Comparison of ENCODE assay signal across 1 cellular context in the genomic region with DNA sequence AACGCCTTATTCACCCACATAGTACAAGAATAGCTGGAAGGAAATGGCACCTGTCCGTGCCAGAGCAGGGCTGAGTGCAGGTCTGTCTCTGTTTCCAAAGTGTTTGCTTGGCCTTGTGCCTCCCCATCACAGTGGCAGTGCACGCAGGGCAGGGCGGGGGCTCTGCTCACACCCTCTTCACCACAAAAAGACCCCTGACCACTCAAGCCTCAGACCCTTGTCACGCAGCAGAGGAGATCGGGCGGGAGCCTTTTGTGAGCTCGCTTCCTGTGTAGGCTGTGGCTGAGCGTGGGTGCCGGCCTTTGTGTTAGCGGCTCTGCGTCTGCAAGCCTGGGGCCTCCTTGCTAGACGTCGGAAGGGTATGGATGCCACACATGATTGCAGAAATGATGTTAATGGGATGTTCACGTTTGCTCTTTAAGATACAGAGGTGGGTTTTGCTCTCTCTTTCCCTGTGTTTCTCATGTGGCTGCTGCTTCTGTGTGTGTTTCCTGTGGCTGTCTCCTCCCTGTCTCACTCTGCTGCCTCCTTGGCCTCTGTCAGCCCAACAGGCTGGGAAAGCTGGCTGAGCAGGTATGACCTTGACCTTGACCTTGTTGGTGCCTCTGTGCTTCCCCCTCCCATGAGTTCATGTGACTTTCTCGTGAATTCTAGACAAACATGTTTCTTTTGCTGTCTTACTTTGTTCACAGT.
A peak's percentile ranks its signal among the peaks of the same experiment; 100 is the strongest.
TF ChIP-seq lines count a peak whose summit lies in the region.

No MANE protein-coding gene starts in this region.

TF ChIP-seq in GM12878, 131 proteins besides CTCF, POLR2A, EP300 and RAD21:
- 0 out of 3 replicates have a peak, but pooled peaks have one; percentile 21 for TF ChIP-seq POU2F2 (IDR thresholded peaks at IDR 0.05; ENCODE audit: borderline replicate concordance, low read depth, low read length)
- no peak for TF ChIP-seq YBX1 (IDR thresholded peaks at IDR 0.05)
- TF ChIP-seq, protein P1, sequence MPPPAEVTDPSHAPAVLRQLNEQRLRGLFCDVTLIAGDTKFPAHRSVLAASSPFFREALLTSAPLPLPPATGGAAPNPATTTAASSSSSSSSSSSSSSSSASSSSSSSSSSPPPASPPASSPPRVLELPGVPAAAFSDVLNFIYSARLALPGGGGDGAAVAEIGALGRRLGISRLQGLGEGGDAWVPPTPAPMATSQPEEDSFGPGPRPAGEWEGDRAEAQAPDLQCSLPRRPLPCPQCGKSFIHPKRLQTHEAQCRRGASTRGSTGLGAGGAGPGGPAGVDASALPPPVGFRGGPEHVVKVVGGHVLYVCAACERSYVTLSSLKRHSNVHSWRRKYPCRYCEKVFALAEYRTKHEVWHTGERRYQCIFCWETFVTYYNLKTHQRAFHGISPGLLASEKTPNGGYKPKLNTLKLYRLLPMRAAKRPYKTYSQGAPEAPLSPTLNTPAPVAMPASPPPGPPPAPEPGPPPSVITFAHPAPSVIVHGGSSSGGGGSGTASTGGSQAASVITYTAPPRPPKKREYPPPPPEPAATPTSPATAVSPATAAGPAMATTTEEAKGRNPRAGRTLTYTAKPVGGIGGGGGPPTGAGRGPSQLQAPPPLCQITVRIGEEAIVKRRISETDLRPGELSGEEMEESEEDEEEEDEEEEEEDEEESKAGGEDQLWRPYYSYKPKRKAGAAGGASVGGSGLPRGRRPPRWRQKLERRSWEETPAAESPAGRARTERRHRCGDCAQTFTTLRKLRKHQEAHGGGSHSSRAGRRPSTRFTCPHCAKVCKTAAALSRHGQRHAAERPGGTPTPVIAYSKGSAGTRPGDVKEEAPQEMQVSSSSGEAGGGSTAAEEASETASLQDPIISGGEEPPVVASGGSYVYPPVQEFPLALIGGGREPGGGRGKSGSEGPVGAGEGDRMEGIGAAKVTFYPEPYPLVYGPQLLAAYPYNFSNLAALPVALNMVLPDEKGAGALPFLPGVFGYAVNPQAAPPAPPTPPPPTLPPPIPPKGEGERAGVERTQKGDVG (CRISPR knock-in tag; IDR thresholded peaks at IDR 0.05), result no peak
- peak; percentile 88 for TF ChIP-seq NR2F1 (conservative IDR thresholded peaks at IDR 0.05)
- peak; percentile 94 for TF ChIP-seq ESRRA (IDR thresholded peaks at IDR 0.05; ENCODE audit: low read length)
TF ChIP-seq in GM12878: peak in this region for 3.
